1 cellular context compared by ENCODE assay signal in the genomic region with DNA sequence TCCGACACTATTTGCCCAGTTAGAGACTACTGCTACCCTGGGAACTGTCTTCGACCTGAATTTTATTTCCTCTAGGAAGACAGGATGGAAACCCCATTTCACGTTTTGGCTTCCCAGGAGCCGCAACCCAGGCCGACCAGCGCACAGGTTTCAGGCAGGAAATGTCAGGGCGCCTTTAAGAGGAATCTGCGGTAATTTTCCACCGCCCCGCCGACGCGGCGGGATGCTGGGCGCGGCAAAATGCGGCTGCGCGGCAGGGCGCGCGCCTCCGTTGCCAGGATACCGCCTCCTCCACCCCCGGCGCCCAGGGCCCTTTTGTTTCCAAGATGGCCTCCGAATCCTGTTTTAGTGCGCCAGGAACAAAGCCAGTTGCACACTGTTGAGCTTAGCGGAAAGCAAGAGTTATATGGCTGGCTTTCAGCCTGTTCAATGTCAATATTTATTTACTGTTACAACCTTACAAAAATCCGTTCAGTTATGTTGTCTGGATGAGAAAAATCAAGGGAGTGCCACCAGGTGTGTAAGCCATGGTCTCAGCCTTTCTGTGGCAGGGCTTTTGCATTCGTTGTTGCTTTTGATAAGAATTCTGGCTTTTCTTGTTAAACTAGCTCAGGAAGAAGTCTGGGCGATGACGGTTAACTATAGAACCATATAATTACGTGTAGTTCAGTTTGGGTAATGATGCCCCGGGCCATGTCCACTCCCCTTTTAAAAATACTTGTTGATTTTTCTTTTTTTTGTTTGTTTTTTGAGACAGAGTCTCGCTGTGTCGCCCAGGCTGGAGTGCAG.
TF ChIP-seq lines count a peak whose summit lies in the region.

No MANE protein-coding gene starts in this region.

TF ChIP-seq in HepG2, 621 proteins besides CTCF, POLR2A, EP300 and RAD21 (continued from another document):
- TF ChIP-seq, protein P1, sequence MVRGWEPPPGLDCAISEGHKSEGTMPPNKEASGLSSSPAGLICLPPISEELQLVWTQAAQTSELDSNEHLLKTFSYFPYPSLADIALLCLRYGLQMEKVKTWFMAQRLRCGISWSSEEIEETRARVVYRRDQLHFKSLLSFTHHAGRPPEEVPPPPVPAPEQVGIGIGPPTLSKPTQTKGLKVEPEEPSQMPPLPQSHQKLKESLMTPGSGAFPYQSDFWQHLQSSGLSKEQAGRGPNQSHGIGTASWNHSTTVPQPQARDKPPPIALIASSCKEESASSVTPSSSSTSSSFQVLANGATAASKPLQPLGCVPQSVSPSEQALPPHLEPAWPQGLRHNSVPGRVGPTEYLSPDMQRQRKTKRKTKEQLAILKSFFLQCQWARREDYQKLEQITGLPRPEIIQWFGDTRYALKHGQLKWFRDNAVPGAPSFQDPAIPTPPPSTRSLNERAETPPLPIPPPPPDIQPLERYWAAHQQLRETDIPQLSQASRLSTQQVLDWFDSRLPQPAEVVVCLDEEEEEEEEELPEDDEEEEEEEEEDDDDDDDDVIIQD (CRISPR knock-in tag; IDR thresholded peaks at IDR 0.05; ENCODE audit: low read depth): 0 out of 2 replicates have a peak, but pooled peaks have one; percentile 10
- TF ChIP-seq, protein P2, sequence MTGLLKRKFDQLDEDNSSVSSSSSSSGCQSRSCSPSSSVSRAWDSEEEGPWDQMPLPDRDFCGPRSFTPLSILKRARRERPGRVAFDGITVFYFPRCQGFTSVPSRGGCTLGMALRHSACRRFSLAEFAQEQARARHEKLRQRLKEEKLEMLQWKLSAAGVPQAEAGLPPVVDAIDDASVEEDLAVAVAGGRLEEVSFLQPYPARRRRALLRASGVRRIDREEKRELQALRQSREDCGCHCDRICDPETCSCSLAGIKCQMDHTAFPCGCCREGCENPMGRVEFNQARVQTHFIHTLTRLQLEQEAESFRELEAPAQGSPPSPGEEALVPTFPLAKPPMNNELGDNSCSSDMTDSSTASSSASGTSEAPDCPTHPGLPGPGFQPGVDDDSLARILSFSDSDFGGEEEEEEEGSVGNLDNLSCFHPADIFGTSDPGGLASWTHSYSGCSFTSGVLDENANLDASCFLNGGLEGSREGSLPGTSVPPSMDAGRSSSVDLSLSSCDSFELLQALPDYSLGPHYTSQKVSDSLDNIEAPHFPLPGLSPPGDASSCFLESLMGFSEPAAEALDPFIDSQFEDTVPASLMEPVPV (CRISPR knock-in tag; IDR thresholded peaks at IDR 0.05): 0 out of 2 replicates have a peak, but pooled peaks have one; percentile 18
- peak; percentile 38 for TF ChIP-seq ZEB1 (IDR thresholded peaks at IDR 0.05; ENCODE audit: insufficient replicate concordance, low read depth)
- TF ChIP-seq ZNF777 (CRISPR knock-in tag; IDR thresholded peaks at IDR 0.05): no peak
- peak; percentile 68; the same call in 1 of the 2 replicates for TF ChIP-seq GABPB1 (CRISPR knock-in tag; IDR thresholded peaks at IDR 0.05)
- TF ChIP-seq BCL6 (CRISPR knock-in tag; IDR thresholded peaks at IDR 0.05): no peak
- no peak for TF ChIP-seq ZNF563 (CRISPR knock-in tag; IDR thresholded peaks at IDR 0.05)
- TF ChIP-seq, protein P3, sequence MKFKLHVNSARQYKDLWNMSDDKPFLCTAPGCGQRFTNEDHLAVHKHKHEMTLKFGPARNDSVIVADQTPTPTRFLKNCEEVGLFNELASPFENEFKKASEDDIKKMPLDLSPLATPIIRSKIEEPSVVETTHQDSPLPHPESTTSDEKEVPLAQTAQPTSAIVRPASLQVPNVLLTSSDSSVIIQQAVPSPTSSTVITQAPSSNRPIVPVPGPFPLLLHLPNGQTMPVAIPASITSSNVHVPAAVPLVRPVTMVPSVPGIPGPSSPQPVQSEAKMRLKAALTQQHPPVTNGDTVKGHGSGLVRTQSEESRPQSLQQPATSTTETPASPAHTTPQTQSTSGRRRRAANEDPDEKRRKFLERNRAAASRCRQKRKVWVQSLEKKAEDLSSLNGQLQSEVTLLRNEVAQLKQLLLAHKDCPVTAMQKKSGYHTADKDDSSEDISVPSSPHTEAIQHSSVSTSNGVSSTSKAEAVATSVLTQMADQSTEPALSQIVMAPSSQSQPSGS (CRISPR knock-in tag; IDR thresholded peaks at IDR 0.05): 0 out of 2 replicates have a peak, but pooled peaks have one; percentile 22
- TF ChIP-seq ZNF788 (CRISPR knock-in tag; IDR thresholded peaks at IDR 0.05; ENCODE audit: borderline replicate concordance): peak; percentile 48; the same call in 1 of the 2 replicates
